9 cellular contexts compared by ENCODE assay signal in the genomic region with DNA sequence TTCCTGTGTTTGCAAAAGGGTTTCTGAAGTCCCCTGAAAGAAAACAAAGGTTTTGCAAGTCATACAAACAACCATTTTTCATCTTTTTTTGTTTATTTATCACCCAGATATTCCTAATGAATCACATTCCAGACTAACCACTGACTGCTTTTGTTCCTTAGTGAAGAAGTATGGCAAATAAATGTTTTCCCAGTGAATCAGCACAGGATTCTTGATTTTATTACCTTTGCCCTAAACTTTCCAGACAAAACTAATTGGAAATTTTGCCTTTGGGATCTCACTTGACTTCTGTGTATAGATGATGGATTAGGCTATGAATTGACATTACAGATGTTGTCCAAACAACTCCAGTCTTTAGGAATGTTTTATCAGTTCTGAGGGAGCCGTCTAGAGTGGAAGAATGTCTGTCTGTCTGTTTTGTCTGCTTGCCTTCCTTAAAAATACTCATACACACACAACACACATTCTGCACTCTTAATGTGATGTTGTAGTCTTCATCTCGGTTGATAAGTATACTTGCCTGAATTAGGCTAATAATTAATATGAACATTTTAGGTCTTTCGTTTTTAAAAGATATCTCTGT. TPM values are rescaled to one million over a fixed set of nuclear protein-coding genes. Genes with fewer than 3 reads are reported as not detected.
DNase-seq lines count a peak whose midpoint lies in the region; ATAC-seq, FAIRE-seq and TF ChIP-seq lines count a peak whose summit lies in the region.
"Had no signal": no experiment of that assay in that cellular context is flagged by ENCODE, and none has a peak within 500 bp of the region (broad histone marks: within the 10 kb centered on the region; RNA-seq: fewer than 3 reads in every experiment).

No MANE protein-coding gene starts in this region.

- H3K9me3 Mint-ChIP-seq in HFFc6 (no peaks in the 10 kb centered on the region), astrocyte (ENCODE audit: unreplicated experiment) (no peaks in the 10 kb centered on the region)

- H3K27ac ChIP-seq in astrocyte (ENCODE audit: low read depth, low read length) (peak overlapping the region; percentile 100), left lung (peak overlapping the region; percentile 69 to 72)

- DNase-seq in HFFc6 (peak; percentile 72), astrocyte (ENCODE audit: low read depth) (peak; percentile 98), left lung (no peak), NCI-H446 (lab: John Stamatoyannopoulos, UW) (no peak), NCI-H146 treated with DMSO at 0.1 percent for 48 hours (lab: John Stamatoyannopoulos, UW; ENCODE audit: unreplicated experiment) (no peak), nucleus accumbens (lab: John Stamatoyannopoulos, UW) (no peak)
- no peak for DNase-seq in stimulated activated CD4-positive, alpha-beta T cell treated with anti-CD3 and anti-CD28 coated beads, Interleukin-1b, Interleukin-23, amount 100 ng/mL, for 48 hours
- DNase-seq: stimulated activated CD4-positive, alpha-beta T cell treated with anti-CD3 and anti-CD28 coated beads, Interleukin-4, amount 100 ng/mL, for 1 hour had no signal

- H3K79me2 ChIP-seq in astrocyte (ENCODE audit: insufficient read depth, low read length): peaks cover 52% of the 10 kb centered on the region

- H3K9ac ChIP-seq in astrocyte (ENCODE audit: low read length): peak overlapping the region; percentile 85

- H4K20me1 ChIP-seq in astrocyte (ENCODE audit: insufficient read depth, low read length): no peaks in the 10 kb centered on the region

- peaks cover 77% of the 10 kb centered on the region for H3K4me1 Mint-ChIP-seq in HFFc6 (ENCODE audit: low read depth)
- peaks cover 68% of the 10 kb centered on the region for H3K4me1 Mint-ChIP-seq in astrocyte (ENCODE audit: low read depth, unreplicated experiment)

- peak; percentile 15 for ATAC-seq in left lung

- peaks cover 59% of the 10 kb centered on the region for H3K4me1 ChIP-seq in astrocyte (ENCODE audit: insufficient read depth, low read length)
- peaks cover 18 to 78% of the 10 kb centered on the region in 2 donors for H3K4me1 ChIP-seq in left lung

- peak overlapping the region; percentile 55 for H3K4me2 ChIP-seq in astrocyte (ENCODE audit: low read length)

- FAIRE-seq in A204.1 (lab: Jason Lieb, UNC): peak; percentile 84
- peak; percentile 95 for FAIRE-seq in astrocyte (lab: Jason Lieb, UNC)

- H2AFZ ChIP-seq in astrocyte (ENCODE audit: low read depth, low read length): no peak overlapping the region

- H3K27me3 Mint-ChIP-seq in HFFc6 (ENCODE audit: insufficient read depth): no peaks in the 10 kb centered on the region
- no peaks in the 10 kb centered on the region for H3K27me3 Mint-ChIP-seq in astrocyte (ENCODE audit: low read depth, unreplicated experiment)

- H3K9me3 ChIP-seq in astrocyte (ENCODE audit: insufficient read depth, low read depth, low read length): no peaks in the 10 kb centered on the region
- H3K9me3 ChIP-seq in left lung: peaks cover 0 to 7% of the 10 kb centered on the region in 2 donors

- H3K36me3 ChIP-seq in astrocyte (ENCODE audit: insufficient read depth, low read length) (no peaks in the 10 kb centered on the region), left lung (peaks cover 0 to 16% of the 10 kb centered on the region in 2 donors)

- intact Hi-C loops in left lung (cut with DNase I): no loop called here

- H3K4me3 Mint-ChIP-seq in HFFc6 (peak overlapping the region; percentile 18), astrocyte (ENCODE audit: unreplicated experiment) (peak overlapping the region; percentile 40)

- peak overlapping the region; percentile 78 for H3K27ac Mint-ChIP-seq in HFFc6
- peak overlapping the region; percentile 98 for H3K27ac Mint-ChIP-seq in astrocyte (ENCODE audit: unreplicated experiment)

- H3K36me3 Mint-ChIP-seq in HFFc6 (ENCODE audit: low read depth) (peaks cover 21% of the 10 kb centered on the region), astrocyte (ENCODE audit: low read depth, unreplicated experiment) (peaks cover 9% of the 10 kb centered on the region)

- TF ChIP-seq CTCF in HFFc6 (IDR thresholded peaks at IDR 0.05): no peak
- TF ChIP-seq CTCF in astrocyte (IDR thresholded peaks at IDR 0.05; ENCODE audit: insufficient read depth, low read depth, low read length): no peak
- TF ChIP-seq CTCF in left lung (IDR thresholded peaks at IDR 0.05): no peak

- no peak overlapping the region for H3K4me3 ChIP-seq in astrocyte (ENCODE audit: insufficient read depth, low read depth, low read length)
- H3K4me3 ChIP-seq in left lung: no peak overlapping the region

- no peaks in the 10 kb centered on the region for H3K27me3 ChIP-seq in astrocyte (ENCODE audit: insufficient read depth, low read length)
- H3K27me3 ChIP-seq in left lung: no peaks in the 10 kb centered on the region

RNA-seq across cellular contexts. Expression of gene VMP1, which starts 48.9 kb away (rescaled TPM):
- 100 to 1,000 TPM; 121 to 155 (median 149) TPM for total RNA-seq in HFFc6 (2021; fragmentation: NEBNext Ultra II Directional; extraction: Animal tissue kit (Norgen Biotek cat#: 25700))
- total RNA-seq in astrocyte (288 and 314 TPM in 2 replicates), left lung (100 to 1,000 TPM; 306 to 343 TPM)

RNA-seq across cellular contexts. Expression of gene PTRH2, which starts 49.1 kb away (rescaled TPM):
- total RNA-seq in HFFc6 (2021; fragmentation: NEBNext Ultra II Directional; extraction: Animal tissue kit (Norgen Biotek cat#: 25700)): 10 to 100 TPM; 20.7 to 31.8 (median 23.0) TPM
- total RNA-seq in astrocyte (34.5 and 36.3 TPM in 2 replicates), left lung (10 to 100 TPM; 15.4 to 23.9 TPM)

Comparison
In these comparisons a context has a peak if more than half of its experiments do, and no peak if none do; other contexts are left out.
1. DNase-seq: peak in HFFc6 (single experiment) and astrocyte (single experiment); none in left lung (0 of 2), stimulated activated CD4-positive, alpha-beta T cell treated with anti-CD3 and anti-CD28 coated beads, Interleukin-1b, Interleukin-23, amount 100 ng/mL, for 48 hours (single experiment), NCI-H446 (0 of 2), NCI-H146 treated with DMSO at 0.1 percent for 48 hours (single experiment) and nucleus accumbens (0 of 56).